Comparison of ENCODE assay signal across 18 cellular contexts in the genomic region with DNA sequence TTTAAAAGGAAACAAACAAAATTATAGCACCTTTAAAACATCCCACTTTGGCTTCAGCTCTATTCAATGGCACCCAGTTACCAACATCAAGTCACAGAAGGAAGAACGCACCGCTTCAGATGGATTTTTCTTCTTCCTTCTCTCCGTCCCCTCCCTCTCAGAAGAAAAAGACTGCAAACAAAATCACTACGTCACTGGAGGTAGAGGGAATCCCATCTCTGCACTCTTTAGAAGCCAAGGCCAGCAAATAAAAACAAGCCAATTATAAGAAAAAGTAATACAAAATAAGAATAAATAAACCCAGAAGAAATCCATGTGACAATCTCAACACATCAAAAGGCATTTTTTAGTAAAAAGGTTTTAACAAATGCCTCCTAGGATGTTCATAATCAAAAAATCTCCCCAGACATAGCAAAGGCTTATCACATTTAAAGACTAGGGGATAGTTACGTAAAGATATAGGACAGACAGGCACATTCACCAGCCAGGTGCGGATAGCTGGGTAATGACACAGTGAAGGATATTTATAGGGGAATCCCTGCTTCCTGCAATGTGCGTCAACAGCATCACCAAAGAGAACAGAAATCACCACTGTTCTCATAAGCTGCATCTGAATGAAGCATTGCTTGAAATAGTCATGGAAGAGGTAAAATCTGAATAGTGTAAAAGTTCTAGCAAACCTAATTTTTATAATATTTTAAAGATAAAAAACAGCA.
DNase-seq lines count a peak whose midpoint lies in the region; ATAC-seq and TF ChIP-seq lines count a peak whose summit lies in the region.
"Had no signal": no experiment of that assay in that cellular context is flagged by ENCODE, and none has a peak within 500 bp of the region (broad histone marks: within the 10 kb centered on the region; RNA-seq: fewer than 3 reads in every experiment).

No MANE protein-coding gene starts in this region.

- no peak for ATAC-seq in GM18505 (IDR thresholded peaks at IDR 0.05; ENCODE audit: unreplicated experiment)
- ATAC-seq: left colon had no signal

- no peak for TF ChIP-seq POLR2A in GM18505 (IDR thresholded peaks at IDR 0.05; ENCODE audit: borderline replicate concordance, extremely low read depth, insufficient read depth, insufficient read length)

- peak; percentile 13 for DNase-seq in Ammon's horn (ENCODE audit: low spot score)
- DNase-seq in NCI-H2227 treated with DMSO at 0.1 percent for 48 hours (lab: John Stamatoyannopoulos, UW), result peak; percentile 23
- DNase-seq in fibroblast of pulmonary artery (ENCODE audit: low read depth), result peak; percentile 30
- peak; percentile 33 for DNase-seq in pons (ENCODE audit: low spot score)
- DNase-seq in activated T-cell treated with anti-CD3 and anti-CD28 coated beads, Interleukin-2, amount 50 U/mL, for 24 hours, result no peak
- no peak for DNase-seq in 8988T
- DNase-seq in activated CD4-positive, alpha-beta T cell treated with anti-CD3 and anti-CD28 coated beads, Interleukin-2, amount 50 U/mL, for 1 hour, result no peak
- DNase-seq: activated T-cell treated with anti-CD3 and anti-CD28 coated beads for 4 hours; cortex of kidney; DMS153; left colon; naive B cell; NCI-H1930; right lobe of liver; stimulated activated CD4-positive, alpha-beta T cell treated with anti-CD3 and anti-CD28 coated beads, Interleukin-4, amount 100 ng/mL, for 4 hours; T-helper 1 cell had no signal

- peaks cover 31% of the 10 kb centered on the region for H3K4me1 Mint-ChIP-seq in activated T-cell treated with anti-CD3 and anti-CD28 coated beads, Interleukin-2, amount 50 U/mL, for 24 hours (ENCODE audit: low read depth)

- no peak overlapping the region for H3K27ac Mint-ChIP-seq in activated T-cell treated with anti-CD3 and anti-CD28 coated beads, Interleukin-2, amount 50 U/mL, for 24 hours

- H3K36me3 Mint-ChIP-seq in activated T-cell treated with anti-CD3 and anti-CD28 coated beads, Interleukin-2, amount 50 U/mL, for 24 hours (ENCODE audit: low read depth), result peaks cover 54% of the 10 kb centered on the region

- no peaks in the 10 kb centered on the region for H3K27me3 Mint-ChIP-seq in activated T-cell treated with anti-CD3 and anti-CD28 coated beads, Interleukin-2, amount 50 U/mL, for 24 hours
- H3K27me3 Mint-ChIP-seq: naive B cell had no signal

- H3K4me3 ChIP-seq in fibroblast of pulmonary artery (replicated peaks; ENCODE audit: low read depth, low read length), result no peak overlapping the region
- H3K4me3 ChIP-seq: BLaER1, right lobe of liver had no signal

- TF ChIP-seq CTCF in fibroblast of pulmonary artery (IDR thresholded peaks at IDR 0.05; ENCODE audit: low read length, missing control alignments), result no peak

- H3K9me3 Mint-ChIP-seq in activated T-cell treated with anti-CD3 and anti-CD28 coated beads, Interleukin-2, amount 50 U/mL, for 24 hours, result no peaks in the 10 kb centered on the region

- no peak overlapping the region for H3K4me3 Mint-ChIP-seq in activated T-cell treated with anti-CD3 and anti-CD28 coated beads, Interleukin-2, amount 50 U/mL, for 24 hours
- H3K4me3 Mint-ChIP-seq: naive B cell had no signal

Comparison
In these comparisons a context has a peak if more than half of its experiments do, and no peak if none do; other contexts are left out.
1. DNase-seq: peak in Ammon's horn (single experiment), NCI-H2227 treated with DMSO at 0.1 percent for 48 hours (single experiment), fibroblast of pulmonary artery (single experiment) and pons (single experiment); none in activated T-cell treated with anti-CD3 and anti-CD28 coated beads, Interleukin-2, amount 50 U/mL, for 24 hours (single experiment), 8988T (single experiment) and activated CD4-positive, alpha-beta T cell treated with anti-CD3 and anti-CD28 coated beads, Interleukin-2, amount 50 U/mL, for 1 hour (single experiment).